ENCODE assay signal across 17 cellular contexts in genomic region chr17:40707720-40708119, GRCh38. TPM values are rescaled to one million over a fixed set of nuclear protein-coding genes. Genes with fewer than 3 reads are reported as not detected.
A peak's percentile ranks its signal among the peaks of the same experiment; 100 is the strongest.
DNase-seq lines count a peak whose midpoint lies in the region; ATAC-seq, FAIRE-seq and TF ChIP-seq lines count a peak whose summit lies in the region.
"Had no signal": no experiment of that assay in that cellular context is flagged by ENCODE, and none has a peak within 500 bp of the region (broad histone marks: within the 10 kb centered on the region; RNA-seq: fewer than 3 reads in every experiment).

No MANE protein-coding gene starts in this region.

- H3K4me1 ChIP-seq in BLaER1: peaks cover 9% of the 10 kb centered on the region; the same call in 1 of the 2 replicates
- no peaks in the 10 kb centered on the region for H3K4me1 ChIP-seq in gastroesophageal sphincter

- no peaks in the 10 kb centered on the region for H3K9me3 Mint-ChIP-seq in activated naive CD4-positive, alpha-beta T cell treated with anti-CD3 and anti-CD28 coated beads, Interleukin-2, amount 50 U/mL, for 72 hours

- no peak for TF ChIP-seq CTCF in gastroesophageal sphincter (IDR thresholded peaks at IDR 0.05)
- TF ChIP-seq CTCF in omental fat pad (IDR thresholded peaks at IDR 0.05): no peak

- TF ChIP-seq EP300 in gastroesophageal sphincter (IDR thresholded peaks at IDR 0.05): no peak

- no peak overlapping the region for H3K4me3 ChIP-seq in BLaER1
- H3K4me3 ChIP-seq in gastroesophageal sphincter: no peak overlapping the region

- H3K9me3 ChIP-seq in BLaER1 (0 out of 2 replicates have a peak, but pooled peaks cover 4% of the 10 kb centered on the region), gastroesophageal sphincter (no peaks in the 10 kb centered on the region)

- no peaks in the 10 kb centered on the region for H3K27me3 ChIP-seq in BLaER1
- H3K27me3 ChIP-seq in gastroesophageal sphincter: peaks cover 15% of the 10 kb centered on the region

- H3K36me3 ChIP-seq in BLaER1 (no peaks in the 10 kb centered on the region), gastroesophageal sphincter (no peaks in the 10 kb centered on the region)

- DNase-seq in RCC 7860 (ENCODE audit: low spot score): peak; percentile 32
- DNase-seq in omental fat pad (ENCODE audit: low spot score): no peak
- no peak for DNase-seq in stimulated activated CD4-positive, alpha-beta T cell treated with anti-CD3 and anti-CD28 coated beads, Interleukin-4, amount 100 ng/mL, for 4 hours
- DNase-seq in activated naive CD4-positive, alpha-beta T cell treated with anti-CD3 and anti-CD28 coated beads, Interleukin-2, amount 50 U/mL, for 72 hours (ENCODE audit: low spot score in 2 of 2): no peak
- no peak for DNase-seq in NCI-H345 (lab: John Stamatoyannopoulos, UW)
- DNase-seq: activated CD4-positive, alpha-beta T cell treated with anti-CD3 and anti-CD28 coated beads, Interleukin-2, amount 50 U/mL, for 4 hours; activated gamma-delta T cell; cortex of kidney; IMR-90; NCI-H187; retina had no signal

- peak overlapping the region; percentile 17; the same call in 1 of the 2 replicates for H3K4me2 ChIP-seq in BLaER1

- no peak for FAIRE-seq in RCC 7860 (lab: Jason Lieb, UNC)

- H4K20me1 ChIP-seq in BLaER1: no peaks in the 10 kb centered on the region

- ATAC-seq in gastroesophageal sphincter (peak; percentile 95), omental fat pad (ENCODE audit: low FRiP score) (peak; percentile 41), GM18909 (IDR thresholded peaks at IDR 0.05; ENCODE audit: poor library complexity, unreplicated experiment) (no peak)
- ATAC-seq in activated naive CD4-positive, alpha-beta T cell treated with anti-CD3 and anti-CD28 coated beads, Interleukin-2, amount 50 U/mL, for 72 hours: no peak

- H3K27ac Mint-ChIP-seq in activated naive CD4-positive, alpha-beta T cell treated with anti-CD3 and anti-CD28 coated beads, Interleukin-2, amount 50 U/mL, for 72 hours: no peak overlapping the region

- no peak overlapping the region for H3K9ac ChIP-seq in BLaER1

- H3K36me3 Mint-ChIP-seq in activated naive CD4-positive, alpha-beta T cell treated with anti-CD3 and anti-CD28 coated beads, Interleukin-2, amount 50 U/mL, for 72 hours: no peaks in the 10 kb centered on the region

- H3K27ac ChIP-seq in BLaER1: no peak overlapping the region; the same call in 1 of the 2 replicates
- H3K27ac ChIP-seq in gastroesophageal sphincter: peak overlapping the region in 3 of 4 donors; percentile 36 to 70 (median 65)

- 42 to 50% methylated on average over 7 of the region's 7 CpGs for WGBS in gastroesophageal sphincter (ENCODE audit: low coverage in 1 of 2), 2 donors

- TF ChIP-seq POLR2A in gastroesophageal sphincter (IDR thresholded peaks at IDR 0.05): no peak

RNA-seq across cellular contexts. Expression of gene KRT24, which starts 4.2 kb away (rescaled TPM):
- total RNA-seq in gastroesophageal sphincter: 10 to 100 TPM in 1 of 4 donors, 1 to 10 TPM in 2, not detected in 1; 1.1 to 14.7 (median 1.2) TPM
- total RNA-seq in omental fat pad: not detected
- total RNA-seq in activated naive CD4-positive, alpha-beta T cell treated with anti-CD3 and anti-CD28 coated beads, Interleukin-2, amount 50 U/mL, for 72 hours: not detected
- total RNA-seq: Daoy; IMR-90; T-helper 1 cell treated with Interleukin-12 subunit alpha and Interleukin-12 subunit beta and Interleukin-4 antibody, amounts not matched to agents 30 ng/mL and 1 ng/mL, for 36 hours had no signal

RNA-seq across cellular contexts. Expression of gene KRT222, which starts 42.7 kb away (rescaled TPM):
- 10 to 100 TPM in 1 of 4 donors, 1 to 10 TPM in 2, under 1 TPM in 1; 0.94 to 17.8 (median 1.8) TPM for total RNA-seq in gastroesophageal sphincter
- 10 to 100 TPM in 1 of 4 donors, 1 to 10 TPM in 2, not detected in 1; 2.0 to 11.5 (median 3.5) TPM for total RNA-seq in omental fat pad
- total RNA-seq in activated naive CD4-positive, alpha-beta T cell treated with anti-CD3 and anti-CD28 coated beads, Interleukin-2, amount 50 U/mL, for 72 hours: not detected
- total RNA-seq: Daoy; IMR-90; T-helper 1 cell treated with Interleukin-12 subunit alpha and Interleukin-12 subunit beta and Interleukin-4 antibody, amounts not matched to agents 30 ng/mL and 1 ng/mL, for 36 hours had no signal

RNA-seq across cellular contexts. Expression of gene KRT25, which starts 47.4 kb away (rescaled TPM):
- not detected for total RNA-seq in gastroesophageal sphincter
- total RNA-seq in omental fat pad: not detected
- total RNA-seq in activated naive CD4-positive, alpha-beta T cell treated with anti-CD3 and anti-CD28 coated beads, Interleukin-2, amount 50 U/mL, for 72 hours: not detected
- total RNA-seq: Daoy; IMR-90; T-helper 1 cell treated with Interleukin-12 subunit alpha and Interleukin-12 subunit beta and Interleukin-4 antibody, amounts not matched to agents 30 ng/mL and 1 ng/mL, for 36 hours; urinary bladder had no signal

Comparison
In these comparisons a context has a peak if more than half of its experiments do, and no peak if none do; other contexts are left out.
1. ATAC-seq: peak in gastroesophageal sphincter (single experiment) and omental fat pad (single experiment); none in GM18909 (single experiment) and activated naive CD4-positive, alpha-beta T cell treated with anti-CD3 and anti-CD28 coated beads, Interleukin-2, amount 50 U/mL, for 72 hours (0 of 2).